Comparison of ENCODE assay signal across 1 cellular context in the genomic region with DNA sequence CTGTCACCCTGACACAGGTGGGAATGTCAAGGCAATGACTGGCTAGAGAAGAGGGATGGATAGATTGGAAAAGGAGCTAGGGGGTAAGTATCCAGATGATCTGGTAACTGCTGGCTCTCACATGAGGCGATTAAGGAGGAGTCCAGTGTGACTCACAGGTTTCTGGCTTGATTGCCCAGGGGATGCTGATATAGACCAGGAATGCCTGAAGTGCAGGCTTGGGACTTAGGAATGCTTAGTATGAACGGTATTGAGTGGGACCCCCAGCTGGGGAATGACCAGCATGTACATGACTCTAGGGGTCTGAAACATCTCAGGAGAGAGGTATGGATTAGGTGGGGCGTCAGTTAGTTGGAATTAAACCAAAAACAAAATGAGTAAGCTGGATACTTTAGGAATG.
TF ChIP-seq lines count a peak whose summit lies in the region.

No MANE protein-coding gene starts in this region.

TF ChIP-seq in H1, 55 proteins besides CTCF, POLR2A, EP300 and RAD21:
- TF ChIP-seq POU5F1 (IDR thresholded peaks at IDR 0.05; ENCODE audit: low read depth, low read length) (no peak), ATF3 (IDR thresholded peaks at IDR 0.05; ENCODE audit: insufficient read depth, low read depth, low read length) (no peak), JUND (IDR thresholded peaks at IDR 0.05; ENCODE audit: low read length) (no peak), FOSL1 (IDR thresholded peaks at IDR 0.05; ENCODE audit: insufficient read depth, low read depth, low read length) (no peak), YY1 (IDR thresholded peaks at IDR 0.05; ENCODE audit: low read depth, low read length) (no peak), CREB1 (IDR thresholded peaks at IDR 0.05) (no peak), MAFK (IDR thresholded peaks at IDR 0.05; ENCODE audit: low read depth, low read length) (no peak)
